Comparison of ENCODE assay signal across 11 cellular contexts in the genomic region with DNA sequence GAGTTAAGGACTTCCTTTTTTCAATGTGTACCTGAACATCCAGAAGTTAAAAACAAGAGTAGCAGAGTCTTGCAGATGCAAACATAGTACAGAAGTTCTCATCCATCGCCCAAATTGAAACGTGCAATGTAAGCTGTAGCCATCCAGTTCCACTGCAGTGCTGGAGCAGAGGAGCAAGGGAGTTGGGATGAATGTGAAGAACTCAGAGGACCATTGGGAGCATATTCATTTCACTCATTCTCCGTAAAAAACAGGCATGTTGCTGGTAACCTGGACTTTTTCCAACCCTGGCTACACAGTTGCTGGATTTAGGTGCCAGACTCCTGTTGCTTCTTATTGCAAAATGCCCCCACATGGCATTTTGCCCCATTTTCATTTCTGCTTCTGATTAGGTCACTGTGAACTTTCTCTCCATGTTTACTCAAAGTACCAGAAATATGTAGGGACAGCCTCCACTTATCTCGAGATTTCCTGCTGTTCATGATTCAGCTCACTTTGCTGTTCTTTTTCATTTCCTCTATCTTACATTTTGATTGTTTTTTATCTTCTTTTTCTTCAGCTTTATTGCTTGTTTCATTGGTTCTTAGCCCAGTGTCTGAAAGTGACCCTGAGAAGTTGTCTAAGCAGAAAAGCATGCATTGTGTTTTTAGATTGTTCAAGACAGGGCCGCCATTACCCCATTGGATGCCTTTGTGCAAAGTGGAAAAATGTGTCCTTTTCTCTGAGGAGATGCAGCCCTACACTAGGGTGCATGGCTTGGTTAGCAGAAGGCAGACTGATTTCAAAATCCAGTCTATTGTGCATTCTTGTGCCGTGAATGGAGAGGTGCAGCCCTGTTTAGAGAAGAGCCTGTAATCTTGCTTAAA.
DNase-seq lines count a peak whose midpoint lies in the region; ATAC-seq and TF ChIP-seq lines count a peak whose summit lies in the region.
"Had no signal": no experiment of that assay in that cellular context is flagged by ENCODE, and none has a peak within 500 bp of the region (broad histone marks: within the 10 kb centered on the region; RNA-seq: fewer than 3 reads in every experiment).

No MANE protein-coding gene starts in this region.

- no peaks in the 10 kb centered on the region for H4K20me1 ChIP-seq in OCI-LY3 (ENCODE audit: insufficient read depth, low read length)
- no peaks in the 10 kb centered on the region for H4K20me1 ChIP-seq in fibroblast of lung (ENCODE audit: control insufficient read depth, extremely low read depth, insufficient read depth, low read length)

- peaks cover 95% of the 10 kb centered on the region for H3K4me1 Mint-ChIP-seq in activated naive CD4-positive, alpha-beta T cell treated with anti-CD3 and anti-CD28 coated beads, Interleukin-2, amount 50 U/mL, for 24 hours

- peaks cover 40% of the 10 kb centered on the region for H3K36me3 Mint-ChIP-seq in activated naive CD4-positive, alpha-beta T cell treated with anti-CD3 and anti-CD28 coated beads, Interleukin-2, amount 50 U/mL, for 24 hours

- no peak for DNase-seq in activated naive CD4-positive, alpha-beta T cell treated with anti-CD3 and anti-CD28 coated beads, Interleukin-2, amount 50 U/mL, for 16 hours
- DNase-seq in fibroblast of lung (ENCODE audit: low read depth in 2 of 2) (peak; percentile 82 to 83), stromal cell of bone marrow (ENCODE audit: low read depth) (peak; percentile 57), ecto neural progenitor cell (ENCODE audit: low spot score) (no peak)
- no peak for DNase-seq in stimulated activated CD4-positive, alpha-beta T cell treated with anti-CD3 and anti-CD28 coated beads, Interleukin-2, amount 100 ng/mL, for 48 hours
- DNase-seq: activated CD4-positive, alpha-beta T cell treated with anti-CD3 and anti-CD28 coated beads for 4 hours; dorsolateral prefrontal cortex; NCI-H774 had no signal

- peak overlapping the region; percentile 35 for H3K4me3 Mint-ChIP-seq in activated naive CD4-positive, alpha-beta T cell treated with anti-CD3 and anti-CD28 coated beads, Interleukin-2, amount 50 U/mL, for 24 hours

- H3K79me2 ChIP-seq in OCI-LY3 (ENCODE audit: low read length) (no peaks in the 10 kb centered on the region), fibroblast of lung (ENCODE audit: control insufficient read depth, insufficient read depth, low read length) (no peaks in the 10 kb centered on the region)

- ATAC-seq in activated CD4-positive, CD25-positive, alpha-beta regulatory T cell treated with anti-CD3 and anti-CD28 coated beads, Interleukin-2, amount 50 U/mL, for 24 hours: no peak

- H3K9me3 ChIP-seq in OCI-LY3 (ENCODE audit: insufficient read depth, low read length) (no peaks in the 10 kb centered on the region), fibroblast of lung (ENCODE audit: control insufficient read depth, insufficient read depth, low read depth, low read length) (no peaks in the 10 kb centered on the region)

- peak overlapping the region; percentile 30 for H3K4me2 ChIP-seq in OCI-LY3 (ENCODE audit: low read length)
- H3K4me2 ChIP-seq in fibroblast of lung (ENCODE audit: extremely low read depth, insufficient read depth, low read length): no peak overlapping the region

- no peaks in the 10 kb centered on the region for H3K27me3 Mint-ChIP-seq in activated naive CD4-positive, alpha-beta T cell treated with anti-CD3 and anti-CD28 coated beads, Interleukin-2, amount 50 U/mL, for 24 hours

- H2AFZ ChIP-seq in OCI-LY3 (ENCODE audit: low read depth, low read length) (no peak overlapping the region), fibroblast of lung (ENCODE audit: low read length) (no peak overlapping the region)

- TF ChIP-seq CTCF in OCI-LY3 (IDR thresholded peaks at IDR 0.05; ENCODE audit: low read depth, low read length) (no peak), fibroblast of lung (conservative IDR thresholded peaks at IDR 0.05 in 1 of 2, IDR thresholded peaks at IDR 0.05 in 1 of 2; ENCODE audit: low read depth in 1 of 2, low read length in 2 of 2) (no peak)

- H3K27me3 ChIP-seq in OCI-LY3 (ENCODE audit: low read depth, low read length) (no peaks in the 10 kb centered on the region), fibroblast of lung (ENCODE audit: control insufficient read depth, insufficient read depth, low read length) (no peaks in the 10 kb centered on the region)
- H3K27me3 ChIP-seq: dorsolateral prefrontal cortex had no signal

- H3K27ac ChIP-seq in OCI-LY3 (ENCODE audit: low read length) (peak overlapping the region; percentile 26), fibroblast of lung (ENCODE audit: insufficient read depth, low read length) (no peak overlapping the region)
- H3K27ac ChIP-seq: dorsolateral prefrontal cortex had no signal

- H3K36me3 ChIP-seq in OCI-LY3 (replicated peaks; ENCODE audit: low read depth, low read length) (no peaks in the 10 kb centered on the region), fibroblast of lung (ENCODE audit: control insufficient read depth, insufficient read depth, low read length) (no peaks in the 10 kb centered on the region)

- H3K4me3 ChIP-seq in OCI-LY3 (ENCODE audit: low read length): peak overlapping the region; percentile 5; the same call in 1 of the 2 replicates
- H3K4me3 ChIP-seq in fibroblast of lung (replicated peaks in 1 of 4; ENCODE audit: control extremely low read depth in 1 of 4, insufficient read depth in 1 of 4, low read depth in 3 of 4, low read length in 4 of 4): no peak overlapping the region
- H3K4me3 ChIP-seq: dorsolateral prefrontal cortex had no signal

- H3K27ac Mint-ChIP-seq in activated naive CD4-positive, alpha-beta T cell treated with anti-CD3 and anti-CD28 coated beads, Interleukin-2, amount 50 U/mL, for 24 hours: peak overlapping the region; percentile 38

- H3K9ac ChIP-seq in OCI-LY3 (ENCODE audit: low read length) (no peak overlapping the region), fibroblast of lung (ENCODE audit: insufficient read depth, low read length) (no peak overlapping the region)

- H3K9me3 Mint-ChIP-seq in activated naive CD4-positive, alpha-beta T cell treated with anti-CD3 and anti-CD28 coated beads, Interleukin-2, amount 50 U/mL, for 24 hours: peaks cover 14% of the 10 kb centered on the region

- H3K4me1 ChIP-seq in OCI-LY3 (ENCODE audit: low read length) (peaks cover 62% of the 10 kb centered on the region), fibroblast of lung (ENCODE audit: control insufficient read depth, extremely low read depth, insufficient read depth, low read length) (peaks cover 2% of the 10 kb centered on the region)

Comparison
In these comparisons a context has a peak if more than half of its experiments do, and no peak if none do; other contexts are left out.
1. DNase-seq: peak in fibroblast of lung (2 of 2) and stromal cell of bone marrow (single experiment); none in activated naive CD4-positive, alpha-beta T cell treated with anti-CD3 and anti-CD28 coated beads, Interleukin-2, amount 50 U/mL, for 16 hours (single experiment), ecto neural progenitor cell (single experiment) and stimulated activated CD4-positive, alpha-beta T cell treated with anti-CD3 and anti-CD28 coated beads, Interleukin-2, amount 100 ng/mL, for 48 hours (0 of 2).